Comparison of ENCODE assay signal across 1 cellular context in the genomic region with DNA sequence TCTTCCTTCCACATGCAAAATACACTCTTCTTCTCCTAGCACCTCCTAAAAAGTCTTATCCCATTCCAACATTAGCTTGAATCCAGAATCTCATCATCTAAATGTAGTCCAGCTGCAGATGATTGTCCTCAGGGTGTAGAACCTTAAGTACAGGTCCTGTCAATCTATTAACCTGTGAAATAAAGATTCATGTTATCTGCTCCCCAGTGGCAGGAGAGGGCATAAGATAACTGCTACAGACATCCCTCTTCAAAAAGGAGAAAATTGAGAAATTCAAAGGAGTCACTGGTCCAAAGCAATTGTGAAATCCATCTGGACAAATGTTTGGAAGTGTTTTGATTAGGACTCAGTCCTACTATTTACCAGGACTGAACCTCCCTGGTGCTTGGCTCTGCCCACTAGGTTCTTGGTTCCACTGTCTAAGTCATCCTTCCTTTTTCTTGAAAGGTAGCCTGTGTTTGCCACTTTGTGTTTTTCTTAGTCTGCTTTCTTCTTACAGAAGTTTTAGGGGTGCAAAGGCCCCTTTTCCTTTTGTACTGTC.
TF ChIP-seq lines count a peak whose summit lies in the region.

No MANE protein-coding gene starts in this region.

TF ChIP-seq in GM12878, 131 proteins besides CTCF, POLR2A, EP300 and RAD21:
- TF ChIP-seq ZNF207 (IDR thresholded peaks at IDR 0.05; ENCODE audit: borderline replicate concordance) (no peak), TCF12 (IDR thresholded peaks at IDR 0.05; ENCODE audit: low read depth, low read length) (no peak), MEF2A (IDR thresholded peaks at IDR 0.05; ENCODE audit: insufficient read depth, low read depth, low read length) (no peak), TCF3 (IDR thresholded peaks at IDR 0.05; ENCODE audit: borderline replicate concordance, insufficient read depth, low read depth, low read length) (no peak)
- TF ChIP-seq, protein P1, sequence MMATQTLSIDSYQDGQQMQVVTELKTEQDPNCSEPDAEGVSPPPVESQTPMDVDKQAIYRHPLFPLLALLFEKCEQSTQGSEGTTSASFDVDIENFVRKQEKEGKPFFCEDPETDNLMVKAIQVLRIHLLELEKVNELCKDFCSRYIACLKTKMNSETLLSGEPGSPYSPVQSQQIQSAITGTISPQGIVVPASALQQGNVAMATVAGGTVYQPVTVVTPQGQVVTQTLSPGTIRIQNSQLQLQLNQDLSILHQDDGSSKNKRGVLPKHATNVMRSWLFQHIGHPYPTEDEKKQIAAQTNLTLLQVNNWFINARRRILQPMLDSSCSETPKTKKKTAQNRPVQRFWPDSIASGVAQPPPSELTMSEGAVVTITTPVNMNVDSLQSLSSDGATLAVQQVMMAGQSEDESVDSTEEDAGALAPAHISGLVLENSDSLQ (IDR thresholded peaks at IDR 0.05): 0 out of 2 replicates have a peak, but pooled peaks have one; percentile 11
TF ChIP-seq in GM12878: peak in this region for 1.
